Comparison of ENCODE assay signal across 2 cellular contexts in genomic region chr1:106022312-106022902, GRCh38.
TF ChIP-seq lines count a peak whose summit lies in the region.

No MANE protein-coding gene starts in this region.

TF ChIP-seq in SK-N-SH, 30 proteins besides CTCF, POLR2A, EP300 and RAD21 (continued from another document):
- no peak for TF ChIP-seq PBX3 (IDR thresholded peaks at IDR 0.05)
- TF ChIP-seq SMC3 (IDR thresholded peaks at IDR 0.05; ENCODE audit: low read depth, low read length): peak; percentile 18; the same call in 1 of the 2 replicates

TF ChIP-seq in SK-N-SH treated with all-trans-retinoic acid at 6 μM for 48 hours, 23 proteins besides CTCF, POLR2A, EP300 and RAD21 (continued from another document):
- TF ChIP-seq TSHZ2 (CRISPR knock-in tag; IDR thresholded peaks at IDR 0.05) (no peak), POU6F1 (CRISPR knock-in tag; IDR thresholded peaks at IDR 0.05; ENCODE audit: borderline replicate concordance, low read depth) (no peak), ESRRG (CRISPR knock-in tag; IDR thresholded peaks at IDR 0.05) (no peak), OSR1 (CRISPR knock-in tag; IDR thresholded peaks at IDR 0.05) (no peak), RARB (CRISPR knock-in tag; IDR thresholded peaks at IDR 0.05) (no peak), GLIS3 (CRISPR knock-in tag; IDR thresholded peaks at IDR 0.05) (no peak), TCF4 (CRISPR knock-in tag; IDR thresholded peaks at IDR 0.05; ENCODE audit: borderline replicate concordance) (no peak), TOX (CRISPR knock-in tag; IDR thresholded peaks at IDR 0.05; ENCODE audit: borderline replicate concordance) (no peak), ZFP3 (CRISPR knock-in tag; IDR thresholded peaks at IDR 0.05) (no peak), CSDC2 (CRISPR knock-in tag; IDR thresholded peaks at IDR 0.05) (no peak), ZFP30 (CRISPR knock-in tag; IDR thresholded peaks at IDR 0.05) (no peak), BACH2 (CRISPR knock-in tag; IDR thresholded peaks at IDR 0.05; ENCODE audit: borderline replicate concordance) (no peak), ZNF8 (CRISPR knock-in tag; IDR thresholded peaks at IDR 0.05) (no peak)
